18 cellular contexts compared by ENCODE assay signal in the genomic region with DNA sequence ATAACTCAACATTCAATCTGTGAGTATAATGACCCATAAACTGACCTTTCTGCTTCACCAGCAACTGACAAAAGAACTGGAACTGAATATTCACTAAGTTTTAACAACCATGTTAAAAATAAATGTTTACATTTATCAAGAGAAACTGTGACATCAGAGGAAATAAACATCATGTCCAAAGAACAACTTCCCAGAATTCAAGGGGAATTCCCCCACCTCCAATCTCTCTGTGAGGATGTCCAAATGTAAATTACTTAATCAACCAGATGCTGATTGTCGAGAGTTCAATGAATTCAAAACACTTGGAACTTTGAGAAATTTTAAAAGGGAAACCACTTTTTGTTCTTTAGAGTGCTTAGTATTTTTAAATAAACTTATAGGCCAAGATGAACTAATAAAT.
"Had no signal": no experiment of that assay in that cellular context is flagged by ENCODE, and none has a peak within 500 bp of the region (broad histone marks: within the 10 kb centered on the region; RNA-seq: fewer than 3 reads in every experiment).

No MANE protein-coding gene starts in this region.

- H3K27ac ChIP-seq: dorsolateral prefrontal cortex, foreskin keratinocyte, right atrium auricular region, suprapubic skin, vagina had no signal

- H3K4me3 Mint-ChIP-seq: immature natural killer cell; naive thymus-derived CD8-positive, alpha-beta T cell; type B pancreatic cell had no signal

- H3K27me3 ChIP-seq: dorsolateral prefrontal cortex, foreskin keratinocyte, right atrium auricular region, suprapubic skin, thyroid gland, vagina had no signal

- H3K4me1 ChIP-seq: foreskin keratinocyte, suprapubic skin, vagina had no signal

- H3K27ac Mint-ChIP-seq: immature natural killer cell; naive thymus-derived CD8-positive, alpha-beta T cell; type B pancreatic cell had no signal

- H3K4me1 Mint-ChIP-seq: immature natural killer cell; naive thymus-derived CD8-positive, alpha-beta T cell had no signal

- H3K27me3 Mint-ChIP-seq: naive thymus-derived CD8-positive, alpha-beta T cell; type B pancreatic cell had no signal

- DNase-seq: cortex of kidney; dorsolateral prefrontal cortex; effector CD8-positive, alpha-beta T cell; foreskin keratinocyte; immature natural killer cell; kidney; left colon; mammary epithelial cell; mucosa of descending colon; naive thymus-derived CD8-positive, alpha-beta T cell; small intestine; stimulated activated CD4-positive, alpha-beta T cell treated with anti-CD3 and anti-CD28 coated beads, Interleukin-2, amount 100 ng/mL, for 48 hours; stimulated activated naive CD8-positive, alpha-beta T cell treated with anti-CD3 and anti-CD28 coated beads, Interleukin-15, Interleukin-2, amounts not matched to agents 100 U/mL and 50 U/mL, for 24 hours; thyroid gland had no signal

- H3K36me3 Mint-ChIP-seq: immature natural killer cell; naive thymus-derived CD8-positive, alpha-beta T cell; type B pancreatic cell had no signal

- H3K36me3 ChIP-seq: right atrium auricular region, suprapubic skin, thyroid gland, vagina had no signal

- H3K9me3 Mint-ChIP-seq: type B pancreatic cell had no signal

- ATAC-seq: foreskin keratinocyte; left colon; mucosa of descending colon; naive thymus-derived CD8-positive, alpha-beta T cell; stimulated activated naive CD8-positive, alpha-beta T cell treated with anti-CD3 and anti-CD28 coated beads, Interleukin-15, Interleukin-2, amounts not matched to agents 100 U/mL and 50 U/mL, for 24 hours had no signal

- H3K9me3 ChIP-seq: mucosa of descending colon, right atrium auricular region, suprapubic skin, thyroid gland, vagina had no signal

- H3K4me3 ChIP-seq: dorsolateral prefrontal cortex, mucosa of descending colon, right atrium auricular region, suprapubic skin, thyroid gland, vagina had no signal
